8 cellular contexts compared by ENCODE assay signal in the genomic region with DNA sequence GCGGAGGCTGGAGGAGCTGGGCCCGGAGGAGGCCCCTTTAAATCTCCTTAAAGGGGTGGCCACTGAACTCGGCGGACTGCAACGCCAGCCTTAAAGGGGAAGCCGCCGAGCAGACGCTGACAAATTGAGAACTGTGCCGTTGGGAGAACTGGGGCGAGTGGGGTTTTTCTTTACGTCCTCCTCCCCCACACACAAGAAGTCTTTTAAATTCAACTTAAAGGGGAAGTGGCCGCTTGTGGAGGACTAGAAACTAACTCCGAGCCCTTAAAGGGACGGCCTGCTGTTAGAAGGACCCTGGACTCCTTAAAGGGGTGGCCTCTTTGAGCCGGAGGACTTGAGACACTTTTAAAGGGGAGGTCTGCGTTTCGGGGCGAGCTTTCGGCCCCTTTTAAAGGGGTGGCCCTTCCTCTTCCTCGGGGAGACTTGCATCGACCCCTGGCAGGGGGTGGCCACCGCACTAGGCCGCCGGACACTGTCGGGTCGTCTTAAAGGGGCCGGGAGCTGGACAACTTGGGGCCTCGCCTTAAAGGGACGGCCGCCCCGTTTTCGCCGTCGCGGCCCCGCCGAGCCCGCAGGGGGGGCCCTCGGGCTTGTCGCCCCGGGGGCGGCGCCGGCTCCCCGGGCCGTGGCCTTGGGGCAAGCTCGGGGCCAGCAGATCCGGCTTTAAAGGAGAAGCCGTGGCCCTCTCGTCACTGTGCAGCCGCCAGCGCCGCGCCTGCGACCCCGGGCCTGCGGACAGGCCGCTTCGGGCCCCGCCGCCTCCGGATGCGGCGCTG. TPM values are rescaled to one million over a fixed set of nuclear protein-coding genes. Genes with fewer than 3 reads are reported as not detected.
DNase-seq lines count a peak whose midpoint lies in the region; ATAC-seq, FAIRE-seq and TF ChIP-seq lines count a peak whose summit lies in the region.

No MANE protein-coding gene starts in this region.

- FAIRE-seq in pancreas (lab: Jason Lieb, UNC): peak; percentile 51

- ATAC-seq in GM21360 (IDR thresholded peaks at IDR 0.05; ENCODE audit: unreplicated experiment) (peak; percentile 28), heart right ventricle (peak; percentile 13 to 52 (median 42)), pancreas (peak; percentile 32 to 54 (median 44))

- H3K36me3 ChIP-seq in ES-I3 (ENCODE audit: insufficient read depth, low read length) (peaks cover 4% of the 10 kb centered on the region; the same call in 1 of the 2 replicates), heart right ventricle (peaks cover 0 to 67% (median 48%) of the 10 kb centered on the region in 9 donors), pancreas (peaks cover 0 to 36% (median 8%) of the 10 kb centered on the region in 3 donors)

- DNase-seq in HPDE6-E6E7 (ENCODE audit: extremely low spot score) (peak; percentile 82), NOMO-1 treated with DMSO at 0.1 percent for 48 hours (lab: John Stamatoyannopoulos, UW; ENCODE audit: unreplicated experiment) (peak; percentile 99), amniotic stem cell (lab: John Stamatoyannopoulos, UW) (peak; percentile 98), heart right ventricle (peak; percentile 80 to 87), pancreas (peak; percentile 80 to 93 (median 84))
- DNase-seq in central memory CD4-positive, alpha-beta T cell: no peak

- peak in 5 of 9 donors; percentile 16 to 48 (median 34) for TF ChIP-seq CTCF in heart right ventricle (IDR thresholded peaks at IDR 0.05)
- TF ChIP-seq CTCF in pancreas (IDR thresholded peaks at IDR 0.05): no peak

- 0 to 1% methylated on average over 54 to 64 of the region's 64 CpGs for WGBS in heart right ventricle, 2 donors
- WGBS in pancreas, 2 donors: 0 to 1% methylated on average over 42 to 64 of the region's 64 CpGs

- peak overlapping the region; percentile 94 to 99 (median 98) for H3K27ac ChIP-seq in heart right ventricle
- peak overlapping the region; percentile 91 to 100 (median 98) for H3K27ac ChIP-seq in pancreas

- H3K9me3 ChIP-seq in ES-I3 (ENCODE audit: control insufficient read depth, insufficient read depth, low read length) (no peaks in the 10 kb centered on the region), heart right ventricle (no peaks in the 10 kb centered on the region), pancreas (no peaks in the 10 kb centered on the region)

- peak overlapping the region; percentile 91 for H3K9ac ChIP-seq in ES-I3 (ENCODE audit: low read depth, low read length)

- intact Hi-C loops in heart right ventricle (cut with DNase I): loop anchor here in 4 of 10 donors (1.0 to 10.0 kb wide), 8 partner anchors 9 to 844 kb away; a partner anchor contains a TSS
- intact Hi-C loops in pancreas (cut with DNase I): no loop called here

- H3K4me1 ChIP-seq in ES-I3 (ENCODE audit: insufficient read depth, low read length) (no peaks in the 10 kb centered on the region; the same call in none of the 2 replicates), heart right ventricle (peaks cover 18 to 54% (median 51%) of the 10 kb centered on the region in 9 donors), pancreas (peaks cover 18 to 25% (median 21%) of the 10 kb centered on the region in 3 donors)

- H3K4me3 ChIP-seq in heart right ventricle (peak overlapping the region; percentile 64 to 91 (median 82)), pancreas (peak overlapping the region; percentile 73 to 95 (median 91))

- H3K27me3 ChIP-seq in heart right ventricle (no peaks in the 10 kb centered on the region), pancreas (no peaks in the 10 kb centered on the region)

RNA-seq across cellular contexts. Expression of a gene that starts 0.7 kb away (rescaled TPM):
- total RNA-seq in heart right ventricle: 10 to 100 TPM; 24.6 to 38.5 (median 27.5) TPM
- 10 to 100 TPM; 30.5 to 40.2 TPM for polyA plus RNA-seq in heart right ventricle
- total RNA-seq in pancreas: 10 to 100 TPM; 16.1 to 40.4 (median 21.9) TPM
- polyA plus RNA-seq in pancreas: 10 to 100 TPM; 47.0 to 60.0 TPM

RNA-seq across cellular contexts. Expression of a gene that starts 8.2 kb away (rescaled TPM):
- total RNA-seq in heart right ventricle (10 to 100 TPM in 9 of 10 donors, 1 to 10 TPM in 1; 9.9 to 23.9 (median 16.7) TPM), pancreas (10 to 100 TPM; 23.5 to 44.8 (median 26.8) TPM)
- polyA plus RNA-seq in heart right ventricle (10 to 100 TPM; 26.8 to 58.1 TPM), pancreas (100 to 1,000 TPM; 120 to 164 TPM)

RNA-seq across cellular contexts. Expression of a gene that starts 40.1 kb away (rescaled TPM):
- total RNA-seq in heart right ventricle (10 to 100 TPM; 40.1 to 60.6 (median 46.7) TPM), pancreas (10 to 100 TPM; 21.3 to 39.6 (median 27.4) TPM)
- polyA plus RNA-seq in heart right ventricle (10 to 100 TPM in 1 of 2 donors, 1 to 10 TPM in 1; 2.6 to 26.3 TPM), pancreas (10 to 100 TPM in 1 of 2 donors, 1 to 10 TPM in 1; 7.5 to 34.0 TPM)

RNA-seq across cellular contexts. Expression of a gene that starts 48.7 kb away (rescaled TPM):
- total RNA-seq in heart right ventricle: 1 to 10 TPM; 4.0 to 7.4 (median 5.6) TPM
- polyA plus RNA-seq in heart right ventricle: 1 to 10 TPM; 2.7 to 3.1 TPM
- 1 to 10 TPM; 4.2 to 6.1 (median 5.4) TPM for total RNA-seq in pancreas
- 1 to 10 TPM; 2.9 to 4.4 TPM for polyA plus RNA-seq in pancreas

Comparison
In these comparisons a context has a peak if more than half of its experiments do, and no peak if none do; other contexts are left out.
1. CTCF ChIP-seq: peak in heart right ventricle (5 of 9); none in pancreas (0 of 4).
2. Peak in every context shown above with its lines, with median percentiles within 50 percentile points of each other: ATAC-seq.